Comparison of ENCODE assay signal across 11 cellular contexts in the genomic region with DNA sequence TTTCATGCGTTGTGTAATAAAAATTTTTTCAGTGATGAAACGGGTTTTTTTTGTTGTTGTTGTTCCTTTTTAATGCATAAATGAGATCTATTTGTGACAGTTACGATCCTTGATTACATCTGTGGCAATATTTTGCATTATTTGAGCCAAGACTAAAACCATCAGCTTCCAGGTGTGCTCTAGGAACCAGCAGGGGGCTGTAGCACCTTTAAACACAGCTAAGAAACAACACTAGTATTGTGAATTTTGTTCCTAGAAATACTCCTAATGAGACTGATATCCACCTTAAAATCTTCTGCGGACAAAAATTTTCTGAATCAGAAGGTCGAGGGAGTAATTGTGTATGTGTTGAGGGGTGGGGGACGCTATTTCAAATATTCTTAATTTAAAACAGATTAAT. TPM values are rescaled to one million over a fixed set of nuclear protein-coding genes. Genes with fewer than 3 reads are reported as not detected.
A peak's percentile ranks its signal among the peaks of the same experiment; 100 is the strongest.
DNase-seq lines count a peak whose midpoint lies in the region; ATAC-seq and TF ChIP-seq lines count a peak whose summit lies in the region.
"Had no signal": no experiment of that assay in that cellular context is flagged by ENCODE, and none has a peak within 500 bp of the region (broad histone marks: within the 10 kb centered on the region; RNA-seq: fewer than 3 reads in every experiment).

No MANE protein-coding gene starts in this region.

- H3K27me3 Mint-ChIP-seq in memory B cell: no peaks in the 10 kb centered on the region

- no peak overlapping the region for H4K8ac ChIP-seq in IMR-90 (ENCODE audit: low read depth in 2 of 2, low read length in 2 of 2)

- no peak overlapping the region for H2BK120ac ChIP-seq in IMR-90 (ENCODE audit: low read depth, low read length)

- no peak overlapping the region for H4K5ac ChIP-seq in IMR-90 (ENCODE audit: low read depth, low read length)

- H2AFZ ChIP-seq in IMR-90 (replicated peaks; ENCODE audit: low read length, poor library complexity): no peak overlapping the region

- peak; percentile 23; the same call in 1 of the 2 replicates for TF ChIP-seq RAD21 in IMR-90 (IDR thresholded peaks at IDR 0.05; ENCODE audit: low read length)

- POLR2A ChIA-PET in IMR-90 (lab: Charles Lee; ENCODE audit: unreplicated experiment): no interaction called here

- ATAC-seq in IMR-90 (ENCODE audit: low read depth): no peak
- ATAC-seq in memory B cell (ENCODE audit: low read depth): no peak
- no peak for ATAC-seq in GM21529 (IDR thresholded peaks at IDR 0.05; ENCODE audit: unreplicated experiment)

- H2AK5ac ChIP-seq in IMR-90 (ENCODE audit: low read depth, low read length): no peak overlapping the region

- no peaks in the 10 kb centered on the region for H3K9me1 ChIP-seq in IMR-90 (ENCODE audit: insufficient read depth, low read length)

- no peak overlapping the region for H2BK15ac ChIP-seq in IMR-90 (ENCODE audit: low read depth, low read length)

- intact Hi-C loops in IMR-90 (cut with micrococcal nuclease): no loop called here

- no TSS peak for BruUV-seq in IMR-90 (replicated peaks; lab: Mats Ljungman, UMichigan)

- no peak overlapping the region for H2BK20ac ChIP-seq in IMR-90 (ENCODE audit: low read depth, low read length)

- WGBS in IMR-90 (ENCODE audit: extremely low coverage in 2 of 2, insufficient read length in 1 of 2), 2 experiments: 100% methylated on average over 1 of the region's 6 CpGs; no CpG with 5 or more reads in 1 of the 2 experiments

- H3K4me1 Mint-ChIP-seq in memory B cell: no peaks in the 10 kb centered on the region

- peaks cover 29% of the 10 kb centered on the region for H3K36me3 Mint-ChIP-seq in memory B cell

- H3K4ac ChIP-seq in IMR-90 (ENCODE audit: low read depth, low read length): no peak overlapping the region

- H3K4me3 Mint-ChIP-seq in memory B cell: no peak overlapping the region

- no peak overlapping the region for H3K9ac ChIP-seq in IMR-90 (ENCODE audit: low read depth, low read length)

- no peaks in the 10 kb centered on the region for H3K27me3 ChIP-seq in IMR-90 (ENCODE audit: control insufficient read depth, insufficient read depth, low read length)
- H3K27me3 ChIP-seq in brain microvascular endothelial cell (replicated peaks): no peaks in the 10 kb centered on the region

- no peaks in the 10 kb centered on the region for H3K9me3 Mint-ChIP-seq in memory B cell

- H3K18ac ChIP-seq in IMR-90 (ENCODE audit: low read depth, low read length): no peak overlapping the region

- in situ Hi-C loops in IMR-90 (cut with MboI; ENCODE audit: low sequenced_read_pairs): no loop called here
- in situ Hi-C loops in brain microvascular endothelial cell (cut with HindIII; ENCODE audit: low pct_ligation_motif_present, low sequenced_read_pairs): no loop called here

- DNase-seq in EH (ENCODE audit: low read depth): peak; percentile 7
- DNase-seq in IMR-90: no peak
- no peak for DNase-seq in brain microvascular endothelial cell
- no peak for DNase-seq in memory B cell (ENCODE audit: low spot score in 2 of 2)
- no peak for DNase-seq in activated CD4-positive, alpha-beta T cell treated with anti-CD3 and anti-CD28 coated beads, Interleukin-2, amount 50 U/mL, for 48 hours
- no peak for DNase-seq in hippocampal formation (lab: John Stamatoyannopoulos, UW)
- DNase-seq in NOMO-1 treated with DMSO at 0.1 percent for 48 hours (lab: John Stamatoyannopoulos, UW; ENCODE audit: unreplicated experiment): no peak
- DNase-seq: activated effector memory CD4-positive, alpha-beta T cell treated with anti-CD3 and anti-CD28 coated beads, Interleukin-2, amount 50 U/mL, for 16 hours; NCI-H524 treated with DMSO at 0.1 percent for 48 hours; substantia nigra had no signal

- H3K23ac ChIP-seq in IMR-90 (ENCODE audit: low read depth, low read length): no peak overlapping the region

- H2AK9ac ChIP-seq in IMR-90 (replicated peaks; ENCODE audit: low read depth, low read length, poor library complexity): no peak overlapping the region

- TF ChIP-seq CTCF in IMR-90 (conservative IDR thresholded peaks at IDR 0.05; ENCODE audit: low read depth, low read length) (no peak; the same call in 1 of the 2 replicates), brain microvascular endothelial cell (IDR thresholded peaks at IDR 0.05; ENCODE audit: low read depth, low read length, missing control alignments) (peak; percentile 64)

- CTCF ChIA-PET in IMR-90 (lab: Yijun Ruan, JAX): no interaction called here

- no peak overlapping the region for H3K56ac ChIP-seq in IMR-90 (ENCODE audit: extremely low read depth, insufficient read depth, low read length)

- peak overlapping the region; percentile 4 for H3K27ac Mint-ChIP-seq in memory B cell

- dilution Hi-C loops in IMR-90 (cut with HindIII; ENCODE audit: low sequenced_read_pairs, unreplicated experiment): no loop called here

- no peak overlapping the region for H3K4me2 ChIP-seq in IMR-90 (ENCODE audit: low read depth, low read length)

- H3K4me1 ChIP-seq in IMR-90 (ENCODE audit: control insufficient read depth, insufficient read depth, low read length): no peaks in the 10 kb centered on the region

- no peak overlapping the region for H2BK5ac ChIP-seq in IMR-90 (ENCODE audit: low read depth, low read length, poor library complexity, severe bottlenecking)

- H3K27ac ChIP-seq in IMR-90 (ENCODE audit: insufficient read depth, low read length) (no peak overlapping the region), brain microvascular endothelial cell (no peak overlapping the region)

- no peak overlapping the region for H3K14ac ChIP-seq in IMR-90 (replicated peaks; ENCODE audit: low read depth, low read length)

- H3K4me3 ChIP-seq in IMR-90 (ENCODE audit: insufficient read depth, low read depth, low read length) (no peak overlapping the region), brain microvascular endothelial cell (ENCODE audit: low read depth, low read length) (no peak overlapping the region)

- TF ChIP-seq POLR2A in IMR-90 (IDR thresholded peaks at IDR 0.05; ENCODE audit: low read depth, low read length): no peak

- H3K36me3 ChIP-seq in IMR-90 (ENCODE audit: control insufficient read depth, insufficient read depth, low read length) (peaks cover 18% of the 10 kb centered on the region), brain microvascular endothelial cell (replicated peaks) (peaks cover 50% of the 10 kb centered on the region)

- no peaks in the 10 kb centered on the region for H4K20me1 ChIP-seq in IMR-90 (ENCODE audit: insufficient read depth, low read length)

- H3K79me1 ChIP-seq in IMR-90 (ENCODE audit: low read depth in 1 of 2, low read length in 2 of 2): no peaks in the 10 kb centered on the region

- no peaks in the 10 kb centered on the region for H3K9me3 ChIP-seq in IMR-90 (ENCODE audit: control insufficient read depth, insufficient read depth, low read length)

- no peak overlapping the region for H4K91ac ChIP-seq in IMR-90 (ENCODE audit: insufficient read depth, low read depth, low read length)

TF ChIP-seq in IMR-90, 13 proteins besides CTCF, POLR2A, EP300 and RAD21:
- no peak for TF ChIP-seq RFX5 (IDR thresholded peaks at IDR 0.05; ENCODE audit: low read depth, low read length)
- no peak for TF ChIP-seq MAZ (IDR thresholded peaks at IDR 0.05; ENCODE audit: borderline replicate concordance, low read depth, low read length)
- TF ChIP-seq SMC3 (IDR thresholded peaks at IDR 0.05; ENCODE audit: low read depth, low read length): peak; percentile 39; the same call in 1 of the 2 replicates
- TF ChIP-seq MAFK (IDR thresholded peaks at IDR 0.05; ENCODE audit: low read depth, low read length): no peak
TF ChIP-seq in IMR-90: peak in this region for 1.

RNA-seq across cellular contexts. Expression of gene FGFBP3, which starts 52.6 kb away (rescaled TPM):
- under 0.01 and 0.28 TPM in 2 replicates for total RNA-seq in IMR-90 (2012; rRNA removed)
- 0.34 and 0.36 TPM in 2 replicates for polyA plus RNA-seq in IMR-90 (2012; rRNA removed)
- 0.25 and 0.43 TPM in 2 replicates for polyA plus RNA-seq in IMR-90 (2012; cell fraction: cytosol; rRNA removed)
- 0.30 TPM in 2 replicates for polyA plus RNA-seq in IMR-90 (2012; cell fraction: nucleus; rRNA removed; ENCODE audit: low replicate concordance)

RNA-seq across cellular contexts. Expression of gene TNKS2, which starts 58.4 kb away (rescaled TPM):
- 41.4 and 49.4 TPM in 2 replicates for total RNA-seq in IMR-90 (2012; rRNA removed)
- polyA plus RNA-seq in IMR-90 (2012; rRNA removed): 13.3 and 17.0 TPM in 2 replicates
- 3.5 and 4.6 TPM in 2 replicates for polyA plus RNA-seq in IMR-90 (2012; cell fraction: cytosol; rRNA removed)
- polyA plus RNA-seq in IMR-90 (2012; cell fraction: nucleus; rRNA removed; ENCODE audit: low replicate concordance): 4.7 and 22.3 TPM in 2 replicates
